In the genomic region with DNA sequence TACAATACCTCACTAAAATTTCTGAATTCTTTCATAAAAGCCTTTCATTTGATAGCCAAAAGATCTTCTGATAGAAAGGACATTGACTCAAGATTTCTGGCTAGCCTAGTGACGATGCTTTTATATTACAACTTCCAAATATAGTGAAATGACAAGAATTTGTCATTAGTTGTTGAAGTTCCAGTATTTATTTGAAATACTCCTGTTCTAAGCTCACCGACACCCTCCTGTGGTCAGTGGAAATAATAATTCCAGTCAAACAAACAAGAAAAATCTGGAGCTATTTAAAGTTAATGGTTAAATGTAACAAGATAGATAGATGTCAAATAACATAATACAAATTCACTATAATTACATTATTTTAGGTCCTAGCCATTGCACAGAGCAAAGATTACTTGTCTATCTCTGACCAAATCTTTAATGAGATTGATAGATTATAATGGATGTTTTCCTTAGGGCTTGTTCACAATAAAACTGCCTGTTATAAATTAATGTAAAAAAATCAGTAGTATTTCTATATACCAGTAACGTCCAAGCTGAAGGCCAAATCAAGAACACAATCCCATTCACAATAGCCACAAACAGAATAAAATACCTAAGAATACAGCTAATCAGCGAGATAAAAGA, we compare ENCODE assay signal across 8 cellular contexts.
DNase-seq lines count a peak whose midpoint lies in the region; TF ChIP-seq lines count a peak whose summit lies in the region.

No MANE protein-coding gene starts in this region.

- no peaks in the 10 kb centered on the region for H3K9me3 ChIP-seq in thyroid gland

- H3K27me3 ChIP-seq in GM06990 (replicated peaks; ENCODE audit: control insufficient read depth, insufficient read depth, low read length) (no peaks in the 10 kb centered on the region), thyroid gland (no peaks in the 10 kb centered on the region)

- peaks cover 4 to 8% of the 10 kb centered on the region in 2 donors for H3K4me1 ChIP-seq in thyroid gland

- H3K36me3 ChIP-seq in GM06990 (ENCODE audit: control insufficient read depth, insufficient read depth, low read length): no peaks in the 10 kb centered on the region
- no peaks in the 10 kb centered on the region for H3K36me3 ChIP-seq in thyroid gland

- peak; percentile 37 for DNase-seq in AG08396 (ENCODE audit: low spot score)
- DNase-seq in GM06990 (ENCODE audit: extremely low read depth, insufficient read length): peak; percentile 5
- DNase-seq in NCI-H82 treated with DMSO at 0.1 percent for 48 hours (lab: John Stamatoyannopoulos, UW; ENCODE audit: unreplicated experiment): peak; percentile 23
- peak; percentile 11 to 56 for DNase-seq in T47D (ENCODE audit: low read depth in 1 of 2, low spot score in 1 of 2)
- peak; percentile 47 for DNase-seq in kidney glomerular epithelial cell (lab: John Stamatoyannopoulos, UW)
- DNase-seq in thyroid gland: peak in 1 of 2 donors; percentile 32
- DNase-seq in islet precursor cell: no peak
- DNase-seq in NCI-H2029 treated with DMSO at 0.1 percent for 48 hours (lab: John Stamatoyannopoulos, UW): no peak

- WGBS in thyroid gland, 2 donors: 47 to 49% methylated on average over 4 of the region's 4 CpGs

- H3K27ac ChIP-seq in thyroid gland: no peak overlapping the region

- in situ Hi-C loops in T47D (cut with HindIII; ENCODE audit: low pct_unique_long_range_greater_than_20kb, low sequenced_read_pairs): no loop called here

- TF ChIP-seq POLR2A in thyroid gland (IDR thresholded peaks at IDR 0.05): no peak

- intact Hi-C loops in thyroid gland (cut with DNase I): loop anchor here (10.0 kb wide), 2 partner anchors 238 to 298 kb away; no protein-coding TSS in a partner anchor

- peak; percentile 46 for TF ChIP-seq CTCF in GM06990 (IDR thresholded peaks at IDR 0.05; ENCODE audit: insufficient read depth, low read length, poor library complexity, severe bottlenecking)
- peak in 5 of 6 experiments; percentile 27 to 69 (median 57) for TF ChIP-seq CTCF in thyroid gland (IDR thresholded peaks at IDR 0.05)

- H3K4me3 ChIP-seq in GM06990 (replicated peaks; ENCODE audit: low read depth, low read length) (no peak overlapping the region), thyroid gland (replicated peaks in 1 of 3) (no peak overlapping the region)

Comparison
In these comparisons a context has a peak if more than half of its experiments do, and no peak if none do; other contexts are left out.
1. DNase-seq: peak in AG08396 (single experiment), GM06990 (single experiment), NCI-H82 treated with DMSO at 0.1 percent for 48 hours (single experiment), T47D (2 of 2) and kidney glomerular epithelial cell (single experiment); none in islet precursor cell (single experiment) and NCI-H2029 treated with DMSO at 0.1 percent for 48 hours (single experiment).